ENCODE assay signal across 16 cellular contexts in genomic region chr3:11005686-11006256, GRCh38. TPM values are rescaled to one million over a fixed set of nuclear protein-coding genes. Genes with fewer than 3 reads are reported as not detected.
"Had no signal": no experiment of that assay in that cellular context is flagged by ENCODE, and none has a peak within 500 bp of the region (broad histone marks: within the 10 kb centered on the region; RNA-seq: fewer than 3 reads in every experiment).

No MANE protein-coding gene starts in this region.

- ATAC-seq: activated CD8-positive, alpha-beta T cell treated with anti-CD3 and anti-CD28 coated beads for 36 hours; activated T-cell treated with anti-CD3 and anti-CD28 coated beads, Interleukin-2, amount 50 U/mL, for 72 hours; naive thymus-derived CD8-positive, alpha-beta T cell; T-cell had no signal

- H3K27me3 ChIP-seq: ascending aorta had no signal

- DNase-seq: activated CD4-positive, alpha-beta T cell treated with anti-CD3 and anti-CD28 coated beads for 4 hours; activated CD8-positive, alpha-beta memory T cell treated with anti-CD3 and anti-CD28 coated beads, Interleukin-2, amount 50 U/mL, for 4 hours; activated CD8-positive, alpha-beta T cell treated with anti-CD3 and anti-CD28 coated beads for 36 hours; activated naive CD8-positive, alpha-beta T cell treated with anti-CD3 and anti-CD28 coated beads, Interleukin-2, amount 10 ng/mL, durations not matched to agents 7 days and 5 days; activated T-cell treated with anti-CD3 and anti-CD28 coated beads, Interleukin-2, amount 50 U/mL, for 72 hours; hippocampal formation; naive thymus-derived CD8-positive, alpha-beta T cell; stimulated activated CD4-positive, alpha-beta T cell treated with anti-CD3 and anti-CD28 coated beads, Interleukin-2, amount 100 ng/mL, for 48 hours; T-cell; T1000; WERI-Rb-1 had no signal

- H3K4me3 ChIP-seq: ascending aorta, lung, prostate gland, SK-N-MC had no signal

- H3K4me1 ChIP-seq: ascending aorta, prostate gland had no signal

- H3K27ac ChIP-seq: ascending aorta, prostate gland, SK-N-MC, WERI-Rb-1 had no signal

- H3K36me3 ChIP-seq: ascending aorta, prostate gland, WERI-Rb-1 had no signal

- H3K9me3 ChIP-seq: ascending aorta, prostate gland had no signal

RNA-seq across cellular contexts. Expression of gene SLC6A1, which starts 13.2 kb away (rescaled TPM):
- total RNA-seq: activated CD8-positive, alpha-beta T cell treated with anti-CD3 and anti-CD28 coated beads for 36 hours; activated naive CD8-positive, alpha-beta T cell treated with anti-CD3 and anti-CD28 coated beads, Interleukin-2, amount 10 ng/mL, durations not matched to agents 7 days and 5 days; activated T-cell treated with anti-CD3 and anti-CD28 coated beads, Interleukin-2, amount 50 U/mL, for 72 hours; dermis microvascular lymphatic vessel endothelial cell; naive thymus-derived CD8-positive, alpha-beta T cell had no signal
